1 cellular context compared by ENCODE assay signal in genomic region chr2:26716340-26716739, GRCh38.
A peak's percentile ranks its signal among the peaks of the same experiment; 100 is the strongest.
TF ChIP-seq lines count a peak whose summit lies in the region.

No MANE protein-coding gene starts in this region.

TF ChIP-seq in SK-N-SH treated with all-trans-retinoic acid at 6 μM for 48 hours, 23 proteins besides CTCF, POLR2A, EP300 and RAD21 (continued from another document):
- TF ChIP-seq PATZ1 (CRISPR knock-in tag; IDR thresholded peaks at IDR 0.05; ENCODE audit: borderline replicate concordance) (no peak), ZFP3 (CRISPR knock-in tag; IDR thresholded peaks at IDR 0.05) (peak; percentile 95), RARB (CRISPR knock-in tag; IDR thresholded peaks at IDR 0.05) (no peak), ZNF70 (CRISPR knock-in tag; IDR thresholded peaks at IDR 0.05) (peak; percentile 67; the same call in 1 of the 2 replicates), TOX (CRISPR knock-in tag; IDR thresholded peaks at IDR 0.05; ENCODE audit: borderline replicate concordance) (no peak)
